26 cellular contexts compared by ENCODE assay signal in the genomic region with DNA sequence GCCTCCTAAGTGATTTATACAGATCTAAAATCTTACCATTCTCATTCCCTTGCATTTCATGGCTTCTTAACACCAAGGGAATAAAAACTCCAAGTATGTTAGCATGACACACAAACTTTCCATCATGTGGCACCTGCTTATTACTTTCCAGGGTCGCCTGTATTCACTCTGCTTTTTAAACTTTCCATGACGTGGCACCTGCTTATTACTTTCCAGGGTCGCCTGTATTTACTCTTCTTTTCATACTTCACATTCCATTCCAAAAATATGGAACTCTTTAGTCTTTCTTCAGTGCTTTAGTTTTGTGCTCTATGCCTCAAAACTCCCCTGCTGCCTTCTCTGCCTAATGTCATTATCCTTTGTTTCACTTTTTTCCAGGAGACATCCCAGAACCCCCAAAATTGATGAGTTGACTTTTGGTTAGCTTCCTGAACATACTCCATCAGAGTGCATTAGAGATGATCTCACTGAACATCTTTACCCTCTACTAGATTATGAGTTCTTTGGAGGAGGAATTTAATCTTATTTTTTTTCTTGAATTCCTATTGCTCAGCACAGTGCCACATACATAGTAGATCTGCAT. TPM values are rescaled to one million over a fixed set of nuclear protein-coding genes. Genes with fewer than 3 reads are reported as not detected.
A peak's percentile ranks its signal among the peaks of the same experiment; 100 is the strongest.
DNase-seq lines count a peak whose midpoint lies in the region; ATAC-seq and TF ChIP-seq lines count a peak whose summit lies in the region.
"Had no signal": no experiment of that assay in that cellular context is flagged by ENCODE, and none has a peak within 500 bp of the region (broad histone marks: within the 10 kb centered on the region; RNA-seq: fewer than 3 reads in every experiment).

No MANE protein-coding gene starts in this region.

- H3K9me3 ChIP-seq in cardiac muscle cell (ENCODE audit: low read depth) (no peaks in the 10 kb centered on the region), right cardiac atrium (ENCODE audit: control insufficient read depth, low read length) (no peaks in the 10 kb centered on the region), muscle layer of duodenum (ENCODE audit: control insufficient read depth in 1 of 2, low read length in 2 of 2) (no peaks in the 10 kb centered on the region), thyroid gland (no peaks in the 10 kb centered on the region)
- H3K9me3 ChIP-seq: adrenal gland, tibial artery had no signal

- 55% methylated on average over 3 of the region's 3 CpGs for WGBS in right cardiac atrium
- WGBS in thyroid gland, 2 donors = 64 to 81% methylated on average over 3 of the region's 3 CpGs

- TF ChIP-seq POLR2A in thyroid gland (IDR thresholded peaks at IDR 0.05) = peak in 1 of 2 donors; percentile 18

- no peaks in the 10 kb centered on the region for H3K27me3 ChIP-seq in cardiac muscle cell
- H3K27me3 ChIP-seq in right cardiac atrium (ENCODE audit: control insufficient read depth, insufficient read depth) = no peaks in the 10 kb centered on the region
- H3K27me3 ChIP-seq in muscle layer of duodenum (ENCODE audit: low read depth, low read length) = no peaks in the 10 kb centered on the region
- H3K27me3 ChIP-seq in thyroid gland = no peaks in the 10 kb centered on the region
- H3K27me3 ChIP-seq: adrenal gland, tibial artery had no signal

- H3K36me3 ChIP-seq in cardiac muscle cell (peaks cover 9% of the 10 kb centered on the region), muscle layer of duodenum (ENCODE audit: control insufficient read depth in 1 of 2, insufficient read depth in 2 of 2, low read length in 2 of 2) (peaks cover 8 to 13% of the 10 kb centered on the region in 2 donors), thyroid gland (peaks cover 3 to 15% of the 10 kb centered on the region in 2 donors)

- TF ChIP-seq CTCF in cardiac muscle cell (IDR thresholded peaks at IDR 0.05; ENCODE audit: low read depth, low read length) (no peak), thyroid gland (IDR thresholded peaks at IDR 0.05) (no peak)

- peaks cover 39% of the 10 kb centered on the region for H3K4me1 ChIP-seq in cardiac muscle cell (ENCODE audit: low read depth)
- H3K4me1 ChIP-seq in right cardiac atrium (ENCODE audit: control insufficient read depth, insufficient read depth, low read length) = no peaks in the 10 kb centered on the region
- peaks cover 0 to 13% of the 10 kb centered on the region in 2 donors for H3K4me1 ChIP-seq in muscle layer of duodenum (ENCODE audit: control insufficient read depth in 1 of 2, insufficient read depth in 2 of 2, low read length in 2 of 2)
- peaks cover 0 to 7% of the 10 kb centered on the region in 2 donors for H3K4me1 ChIP-seq in thyroid gland

- DNase-seq in cardiac muscle cell (ENCODE audit: low read depth in 1 of 2, low spot score in 1 of 2) = peak in 1 of 2 donors; percentile 19
- no peak for DNase-seq in right cardiac atrium
- DNase-seq in dermis microvascular lymphatic vessel endothelial cell (ENCODE audit: low read depth in 2 of 2) = peak; percentile 10 to 40
- DNase-seq in thyroid gland = no peak
- no peak for DNase-seq in NCI-H748 (lab: John Stamatoyannopoulos, UW; ENCODE audit: unreplicated experiment)
- DNase-seq in NCI-H2227 treated with DMSO at 0.1 percent for 48 hours (lab: John Stamatoyannopoulos, UW) = no peak
- DNase-seq in DMS79 treated with DMSO at 0.1 percent for 48 hours (lab: John Stamatoyannopoulos, UW) = no peak
- DNase-seq: activated CD4-positive, alpha-beta T cell treated with anti-CD3 and anti-CD28 coated beads, Interleukin-2, amount 10 ng/mL, durations not matched to agents 7 days and 5 days; activated T-cell treated with anti-CD3 and anti-CD28 coated beads, Interleukin-2, amount 50 U/mL, for 4 hours; AML-193; CD4-positive, alpha-beta T cell; EL; kidney; NCI-H1048; NCI-H1694; NCI-H510A; PC-9; posterior cingulate gyrus; stimulated activated naive CD4-positive, alpha-beta T cell treated with Interleukin-2 at 50 U/mL for 16 hours; T1000; tibial artery had no signal

- no peak for ATAC-seq in right cardiac atrium
- ATAC-seq: activated T-cell treated with anti-CD3 and anti-CD28 coated beads, Interleukin-2, amount 50 U/mL, for 4 hours; GM12878; Right ventricle myocardium inferior had no signal

- H3K27ac ChIP-seq in cardiac muscle cell (peak overlapping the region; percentile 65), right cardiac atrium (ENCODE audit: low read length) (no peak overlapping the region), muscle layer of duodenum (ENCODE audit: low read length) (peak overlapping the region; percentile 45), thyroid gland (peak overlapping the region; percentile 1 to 52 (median 9))
- H3K27ac ChIP-seq: PC-9 had no signal

- intact Hi-C loops in right cardiac atrium (cut with DNase I) = loop anchor here in 3 of 4 donors (5.0 to 10.0 kb wide), 2 partner anchors 103 to 291 kb away; partner anchors contain the start of gene PIAS1 (in 2 of the 3)
- intact Hi-C loops in thyroid gland (cut with DNase I) = loop anchor here (5.0 kb wide), 1 partner anchor 296 kb away; no protein-coding TSS in a partner anchor

- H3K4me3 ChIP-seq in cardiac muscle cell (no peak overlapping the region), right cardiac atrium (ENCODE audit: low read length) (no peak overlapping the region), muscle layer of duodenum (ENCODE audit: low read depth in 1 of 2, low read length in 2 of 2) (no peak overlapping the region), thyroid gland (replicated peaks in 1 of 3) (no peak overlapping the region)
- H3K4me3 ChIP-seq: adrenal gland, GM12878, lung, PC-9, tibial artery had no signal

RNA-seq across cellular contexts. Expression of gene CALML4, which starts 47.0 kb away (rescaled TPM):
- total RNA-seq in cardiac muscle cell (1.2 and 4.5 TPM in 2 replicates), right cardiac atrium (1 to 10 TPM; 1.5 to 2.3 (median 1.8) TPM), dermis microvascular lymphatic vessel endothelial cell (1.3 and 1.4 TPM in 2 replicates), thyroid gland (1 to 10 TPM; 3.0 to 5.1 (median 3.8) TPM)
- polyA plus RNA-seq in cardiac muscle cell (1.1 and 1.4 TPM in 2 replicates), right cardiac atrium (2.4 TPM)

Comparison
In these comparisons a context has a peak if more than half of its experiments do, and no peak if none do; other contexts are left out.
1. DNase-seq: peak in dermis microvascular lymphatic vessel endothelial cell (2 of 2); none in right cardiac atrium (0 of 3), thyroid gland (0 of 2), NCI-H748 (single experiment), NCI-H2227 treated with DMSO at 0.1 percent for 48 hours (single experiment) and DMS79 treated with DMSO at 0.1 percent for 48 hours (single experiment).